ENCODE assay signal across 23 cellular contexts in genomic region chr9:136599811-136600660, GRCh38.
DNase-seq lines count a peak whose midpoint lies in the region; ATAC-seq and TF ChIP-seq lines count a peak whose summit lies in the region.
"Had no signal": no experiment of that assay in that cellular context is flagged by ENCODE, and none has a peak within 500 bp of the region (broad histone marks: within the 10 kb centered on the region; RNA-seq: fewer than 3 reads in every experiment).

No MANE protein-coding gene starts in this region.

- H4K20me1 ChIP-seq in MM.1S (ENCODE audit: insufficient read depth, low read length), result no peaks in the 10 kb centered on the region

- H3K4me1 ChIP-seq in HEK293 (ENCODE audit: control insufficient read depth, insufficient read depth, low read length) (no peaks in the 10 kb centered on the region), MM.1S (ENCODE audit: low read length) (no peaks in the 10 kb centered on the region)
- H3K4me1 ChIP-seq: gastrocnemius medialis had no signal

- no peaks in the 10 kb centered on the region for H3K9me2 ChIP-seq in MM.1S (replicated peaks; ENCODE audit: insufficient read depth, low read length)

- H3K9ac ChIP-seq in MM.1S (ENCODE audit: low read length), result no peak overlapping the region

- CTCF ChIA-PET in HEK293 (lab: Yijun Ruan, JAX), result no interaction called here

- H3K4me3 ChIP-seq in HEK293 (ENCODE audit: low read depth, low read length), result no peak overlapping the region
- H3K4me3 ChIP-seq in MM.1S (ENCODE audit: low read length), result no peak overlapping the region
- H3K4me3 ChIP-seq: gastrocnemius medialis, mucosa of descending colon, ovary, upper lobe of left lung had no signal

- H3F3A ChIP-seq in MM.1S (ENCODE audit: insufficient read depth, low read length), result no peaks in the 10 kb centered on the region

- H3K36me3 Mint-ChIP-seq in effector memory CD8-positive, alpha-beta T cell (ENCODE audit: insufficient read depth), result no peaks in the 10 kb centered on the region
- H3K36me3 Mint-ChIP-seq: CD14-positive monocyte had no signal

- H3K36me3 ChIP-seq in HEK293 (ENCODE audit: control insufficient read depth in 2 of 2, insufficient read depth in 1 of 2, low read length in 2 of 2) (no peaks in the 10 kb centered on the region), MM.1S (replicated peaks; ENCODE audit: insufficient read depth, low read length) (no peaks in the 10 kb centered on the region)
- H3K36me3 ChIP-seq: gastrocnemius medialis, ovary, upper lobe of left lung had no signal

- H3K4me1 Mint-ChIP-seq in effector memory CD8-positive, alpha-beta T cell (ENCODE audit: low read depth in 2 of 2), result peaks cover 0 to 2% of the 10 kb centered on the region in 2 donors
- H3K4me1 Mint-ChIP-seq: T-helper 17 cell had no signal

- H3K9me3 Mint-ChIP-seq in effector memory CD8-positive, alpha-beta T cell, result no peaks in the 10 kb centered on the region

- H3K27ac ChIP-seq in HEK293 (ENCODE audit: extremely low read depth, low read depth, low read length) (no peak overlapping the region), MM.1S (ENCODE audit: low read length) (no peak overlapping the region)
- H3K27ac ChIP-seq: epithelial cell of prostate, gastrocnemius medialis, ovary, upper lobe of left lung had no signal

- no peak for ATAC-seq in GM21447 (IDR thresholded peaks at IDR 0.05; ENCODE audit: unreplicated experiment)
- ATAC-seq in effector memory CD8-positive, alpha-beta T cell (replicated peaks), result no peak
- ATAC-seq: gastrocnemius medialis, mucosa of descending colon, T-helper 17 cell had no signal

- H3K27ac Mint-ChIP-seq in effector memory CD8-positive, alpha-beta T cell, result no peak overlapping the region
- H3K27ac Mint-ChIP-seq: CD14-positive monocyte, T-helper 17 cell had no signal

- no peak overlapping the region for H3K4me3 Mint-ChIP-seq in effector memory CD8-positive, alpha-beta T cell
- H3K4me3 Mint-ChIP-seq: T-helper 17 cell had no signal

- DNase-seq in amygdala (lab: John Stamatoyannopoulos, UW) (peak in 54 of 56 donors; percentile 19 to 90 (median 66)), inferior parietal cortex (ENCODE audit: extremely low spot score) (peak; percentile 48), pons (ENCODE audit: low spot score) (peak; percentile 81), MM.1S (no peak)
- DNase-seq in stimulated activated naive CD4-positive, alpha-beta T cell treated with Interleukin-2 at 50 U/mL for 16 hours (lab: John Stamatoyannopoulos, UW), result no peak
- DNase-seq in effector memory CD8-positive, alpha-beta T cell, result no peak
- DNase-seq: activated CD4-positive, CD25-positive, alpha-beta regulatory T cell; activated CD8-positive, alpha-beta memory T cell treated with anti-CD3 and anti-CD28 coated beads for 24 hours; aorta; DMS79; gastrocnemius medialis; NCI-H1105 treated with DMSO at 0.1 percent for 48 hours; NK-92 treated with Interleukin-12 subunit alpha and Interleukin-12 subunit beta, amount 100 ng/mL, for 24 hours; ovary; small intestine; stimulated activated CD4-positive, alpha-beta T cell treated with anti-CD3 and anti-CD28 coated beads, Interleukin-4, amount 100 ng/mL, for 4 hours; T-helper 17 cell had no signal

- no peaks in the 10 kb centered on the region for H3K79me2 ChIP-seq in MM.1S (ENCODE audit: low read length)

- no peak overlapping the region for H3K4me2 ChIP-seq in MM.1S (ENCODE audit: low read depth, low read length)

- H3K27me3 Mint-ChIP-seq in effector memory CD8-positive, alpha-beta T cell, result peaks cover 0 to 23% of the 10 kb centered on the region in 2 donors

- no peak for TF ChIP-seq CTCF in HEK293 (tag by site-specific recombination; IDR thresholded peaks at IDR 0.05)
- TF ChIP-seq CTCF in MM.1S (IDR thresholded peaks at IDR 0.05; ENCODE audit: low read length), result no peak

- peaks cover 78% of the 10 kb centered on the region for H3K27me3 ChIP-seq in MM.1S (replicated peaks; ENCODE audit: insufficient read depth, low read length)
- H3K27me3 ChIP-seq: ovary, upper lobe of left lung had no signal

- H2AFZ ChIP-seq in MM.1S (ENCODE audit: low read length), result no peak overlapping the region

- H3K9me3 ChIP-seq in HEK293 (ENCODE audit: control insufficient read depth, insufficient read depth, low read depth, low read length), result no peaks in the 10 kb centered on the region
- H3K9me3 ChIP-seq in MM.1S (replicated peaks; ENCODE audit: insufficient read depth, low read length), result no peaks in the 10 kb centered on the region
- H3K9me3 ChIP-seq: gastrocnemius medialis, mucosa of descending colon, ovary, upper lobe of left lung had no signal

- POLR2A ChIA-PET in HEK293 (lab: Yijun Ruan, JAX), result no interaction called here

TF ChIP-seq in HEK293, 187 proteins besides CTCF, POLR2A, EP300 and RAD21:
- TF ChIP-seq ZNF571 (tag by site-specific recombination; IDR thresholded peaks at IDR 0.05), result no peak
- no peak for TF ChIP-seq ZNF530 (tag by site-specific recombination; IDR thresholded peaks at IDR 0.05; ENCODE audit: low read depth)
- TF ChIP-seq ZFHX2 (tag by site-specific recombination; conservative IDR thresholded peaks at IDR 0.05), result no peak
- TF ChIP-seq ZNF148 (tag by site-specific recombination; IDR thresholded peaks at IDR 0.05; ENCODE audit: borderline replicate concordance), result no peak
- no peak for TF ChIP-seq ZNF560 (tag by site-specific recombination; IDR thresholded peaks at IDR 0.05; ENCODE audit: borderline replicate concordance)
- 0 out of 2 replicates have a peak, but pooled peaks have one; percentile 24 for TF ChIP-seq ZNF600 (tag by site-specific recombination; IDR thresholded peaks at IDR 0.05)
- no peak for TF ChIP-seq KLF10 (tag by site-specific recombination; IDR thresholded peaks at IDR 0.05)
- TF ChIP-seq ZNF645 (tag by site-specific recombination; IDR thresholded peaks at IDR 0.05), result no peak
- TF ChIP-seq ZNF341 (tag by site-specific recombination; IDR thresholded peaks at IDR 0.05; ENCODE audit: low read depth), result peak; percentile 59

Comparison
In these comparisons a context has a peak if more than half of its experiments do, and no peak if none do; other contexts are left out.
1. DNase-seq: peak in amygdala (54 of 56), inferior parietal cortex (single experiment) and pons (single experiment); none in stimulated activated naive CD4-positive, alpha-beta T cell treated with Interleukin-2 at 50 U/mL for 16 hours (single experiment), MM.1S (single experiment) and effector memory CD8-positive, alpha-beta T cell (0 of 3).